ENCODE assay signal across 25 cellular contexts in genomic region chr20:36392989-36393388, GRCh38.
"Had no signal": no experiment of that assay in that cellular context is flagged by ENCODE, and none has a peak within 500 bp of the region (broad histone marks: within the 10 kb centered on the region; RNA-seq: fewer than 3 reads in every experiment).

No MANE protein-coding gene starts in this region.

- H3K4me1 ChIP-seq: colonic mucosa, esophagus muscularis mucosa, foreskin keratinocyte, gastrocnemius medialis, gastroesophageal sphincter, heart left ventricle, heart right ventricle had no signal

- H3K4me3 Mint-ChIP-seq: dendritic cell treated with granulocyte-macrophage colony-stimulating factor and Interleukin-4, amounts not matched to agents 40 ng/mL and 50 ng/mL, for 4 days; effector memory CD8-positive, alpha-beta T cell; endodermal cell had no signal

- H3K27ac Mint-ChIP-seq: dendritic cell treated with granulocyte-macrophage colony-stimulating factor and Interleukin-4, amounts not matched to agents 40 ng/mL and 50 ng/mL, for 4 days; effector memory CD8-positive, alpha-beta T cell; endodermal cell had no signal

- H3K27ac ChIP-seq: colonic mucosa, coronary artery, epithelial cell of prostate, esophagus muscularis mucosa, esophagus squamous epithelium, foreskin keratinocyte, gastrocnemius medialis, gastroesophageal sphincter, heart left ventricle, heart right ventricle had no signal

- H3K36me3 ChIP-seq: colonic mucosa, esophagus muscularis mucosa, esophagus squamous epithelium, gastrocnemius medialis, gastroesophageal sphincter, heart left ventricle, heart right ventricle had no signal

- ATAC-seq: effector memory CD8-positive, alpha-beta T cell; esophagus mucosa; foreskin keratinocyte; gastrocnemius medialis; gastroesophageal sphincter; heart left ventricle; heart right ventricle had no signal

- H3K4me3 ChIP-seq: colonic mucosa, coronary artery, dorsolateral prefrontal cortex, esophagus muscularis mucosa, esophagus squamous epithelium, gastrocnemius medialis, gastroesophageal sphincter, heart left ventricle, heart right ventricle had no signal

- H3K9me3 ChIP-seq: colonic mucosa, esophagus muscularis mucosa, esophagus squamous epithelium, gastrocnemius medialis, gastroesophageal sphincter, heart left ventricle, heart right ventricle had no signal

- DNase-seq: colonic mucosa; cortex of kidney; dermis blood vessel endothelial cell; dorsolateral prefrontal cortex; effector CD4-positive, alpha-beta T cell; effector CD8-positive, alpha-beta T cell; effector memory CD4-positive, alpha-beta T cell; effector memory CD8-positive, alpha-beta T cell; endodermal cell; erythroblast; esophagus squamous epithelium; foreskin fibroblast; foreskin keratinocyte; foreskin melanocyte; gastrocnemius medialis; glutamatergic neuron; head of caudate nucleus; heart left ventricle; heart right ventricle had no signal

- H3K9me3 Mint-ChIP-seq: dendritic cell treated with granulocyte-macrophage colony-stimulating factor and Interleukin-4, amounts not matched to agents 40 ng/mL and 50 ng/mL, for 4 days; effector memory CD8-positive, alpha-beta T cell had no signal

- H3K27me3 ChIP-seq: colonic mucosa, dorsolateral prefrontal cortex, foreskin keratinocyte had no signal
